12 cellular contexts compared by ENCODE assay signal in the genomic region with DNA sequence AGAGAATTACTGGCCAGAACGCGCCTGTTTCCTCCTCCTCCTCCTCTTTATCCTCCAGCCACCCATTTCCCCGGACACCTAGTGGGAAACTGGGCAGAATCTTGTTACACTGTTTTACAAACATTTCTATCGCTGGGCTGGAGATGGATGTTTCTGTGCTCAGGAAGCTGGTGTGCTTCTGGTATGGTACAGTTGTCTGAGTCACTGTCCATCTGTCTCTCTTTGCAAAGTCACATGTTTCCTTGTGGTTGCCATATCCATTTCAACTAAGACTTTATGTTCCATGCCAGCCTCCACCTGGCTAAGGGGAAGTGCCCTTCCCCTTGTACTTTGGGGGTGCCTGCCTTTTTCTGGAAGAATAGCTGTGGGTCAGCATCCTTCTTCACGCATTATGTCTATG. TPM values are rescaled to one million over a fixed set of nuclear protein-coding genes. Genes with fewer than 3 reads are reported as not detected.
DNase-seq lines count a peak whose midpoint lies in the region; ATAC-seq and TF ChIP-seq lines count a peak whose summit lies in the region.
"Had no signal": no experiment of that assay in that cellular context is flagged by ENCODE, and none has a peak within 500 bp of the region (broad histone marks: within the 10 kb centered on the region; RNA-seq: fewer than 3 reads in every experiment).

No MANE protein-coding gene starts in this region.

- peaks cover 12% of the 10 kb centered on the region for H3K9me3 ChIP-seq in mesodermal cell (ENCODE audit: control insufficient read depth, low read length)
- H3K9me3 ChIP-seq: thoracic aorta had no signal

- 83 to 100% methylated on average over 2 of the region's 5 CpGs for WGBS in mesodermal cell (ENCODE audit: insufficient coverage in 2 of 2), 2 experiments

- peaks cover 22% of the 10 kb centered on the region for H3K4me1 ChIP-seq in mesodermal cell (ENCODE audit: control insufficient read depth, insufficient read depth, low read length, poor library complexity, severe bottlenecking)

- ATAC-seq in HG02870 (IDR thresholded peaks at IDR 0.05; ENCODE audit: unreplicated experiment) (no peak), GM21423 (IDR thresholded peaks at IDR 0.05; ENCODE audit: unreplicated experiment) (no peak), HG02678 (IDR thresholded peaks at IDR 0.05; ENCODE audit: unreplicated experiment) (no peak)

- H3K36me3 ChIP-seq in brain microvascular endothelial cell (replicated peaks): no peaks in the 10 kb centered on the region
- H3K36me3 ChIP-seq in mesodermal cell (ENCODE audit: control insufficient read depth, insufficient read depth, low read length): no peaks in the 10 kb centered on the region
- H3K36me3 ChIP-seq: thoracic aorta had no signal

- H3K27ac ChIP-seq in C4-2B (peak overlapping the region; percentile 97), brain microvascular endothelial cell (peak overlapping the region; percentile 87), mesodermal cell (ENCODE audit: low read depth, low read length, severe bottlenecking) (peak overlapping the region; percentile 37)

- no peaks in the 10 kb centered on the region for H3K27me3 ChIP-seq in brain microvascular endothelial cell (replicated peaks)

- DNase-seq in Kasumi-1 (lab: John Stamatoyannopoulos, UW): peak; percentile 81 to 90
- DNase-seq in brain microvascular endothelial cell: peak; percentile 74
- DNase-seq in hippocampal formation (lab: John Stamatoyannopoulos, UW): no peak
- DNase-seq: activated T-cell treated with anti-CD3 and anti-CD28 coated beads, Interleukin-2, amount 50 U/mL, for 48 hours; NCI-H1436; stimulated activated CD4-positive, alpha-beta T cell treated with anti-CD3 and anti-CD28 coated beads, Interleukin-15, amount 100 ng/mL, for 24 hours had no signal

- TF ChIP-seq CTCF in C4-2B (conservative IDR thresholded peaks at IDR 0.05) (no peak), brain microvascular endothelial cell (IDR thresholded peaks at IDR 0.05; ENCODE audit: low read depth, low read length, missing control alignments) (peak; percentile 11)

- H3K4me3 ChIP-seq in brain microvascular endothelial cell (ENCODE audit: low read depth, low read length) (no peak overlapping the region), mesodermal cell (ENCODE audit: extremely low read depth, insufficient read depth, low read length, poor library complexity, severe bottlenecking) (no peak overlapping the region)
- H3K4me3 ChIP-seq: thoracic aorta had no signal

- in situ Hi-C loops in brain microvascular endothelial cell (cut with HindIII; ENCODE audit: low pct_ligation_motif_present, low sequenced_read_pairs): loop anchor here (25.0 kb wide), 1 partner anchor 433 kb away; a partner anchor contains a TSS

RNA-seq across cellular contexts. Expression of a gene that starts 52.9 kb away (rescaled TPM):
- polyA plus RNA-seq in mesodermal cell (2013, experiment 1 of 2): not detected
- polyA plus RNA-seq in mesodermal cell (2013, experiment 2 of 2): not detected

Comparison
In these comparisons a context has a peak if more than half of its experiments do, and no peak if none do; other contexts are left out.
1. H3K27ac ChIP-seq: peak in every context shown above with its lines; median percentile 97 in C4-2B; 87 in brain microvascular endothelial cell; 37 in mesodermal cell.
2. DNase-seq: peak in Kasumi-1 (2 of 2) and brain microvascular endothelial cell (single experiment); none in hippocampal formation (0 of 2).